Comparison of ENCODE assay signal across 23 cellular contexts in genomic region chr1:22321917-22322316, GRCh38.
"Had no signal": no experiment of that assay in that cellular context is flagged by ENCODE, and none has a peak within 500 bp of the region (broad histone marks: within the 10 kb centered on the region; RNA-seq: fewer than 3 reads in every experiment).

No MANE protein-coding gene starts in this region.

- H3K4me1 ChIP-seq: foreskin keratinocyte, stomach, thyroid gland had no signal

- H3K4me1 Mint-ChIP-seq: central memory CD8-positive, alpha-beta T cell; stimulated activated memory B cell treated with anti-CD40 and anti-IgM and Interleukin-4, amounts not matched to agents 10 μg/mL and 1 μg/mL and 100 μg/mL, for 72 hours had no signal

- DNase-seq: activated CD8-positive, alpha-beta T cell treated with anti-CD3 and anti-CD28 coated beads, Interleukin-2, amount 10 ng/mL, durations not matched to agents 7 days and 5 days; activated effector memory CD4-positive, alpha-beta T cell treated with Interleukin-2 at 50 U/mL for 16 hours; activated naive CD4-positive, alpha-beta T cell treated with Interleukin-2 at 50 U/mL for 16 hours; anterior cingulate cortex; dermis blood vessel endothelial cell; effector CD4-positive, alpha-beta T cell; foreskin keratinocyte; stimulated activated CD4-positive, alpha-beta T cell treated with anti-CD3 and anti-CD28 coated beads, Interleukin-1b, Interleukin-23, amount 100 ng/mL, for 48 hours; stimulated activated CD4-positive, alpha-beta T cell treated with anti-CD3 and anti-CD28 coated beads, Interleukin-4, amount 100 ng/mL, for 4 hours; stimulated activated CD8-positive, alpha-beta memory T cell treated with anti-CD3 and anti-CD28 coated beads, Interleukin-4, amount 100 ng/mL, for 48 hours; stomach; T-helper 17 cell; T1000; thyroid gland had no signal

- FAIRE-seq: bronchial epithelial cell, urothelium cell line had no signal

- H3K27ac Mint-ChIP-seq: activated CD8-positive, alpha-beta T cell treated with anti-CD3 and anti-CD28 coated beads, Interleukin-2, amount 10 ng/mL, durations not matched to agents 7 days and 5 days; activated naive CD8-positive, alpha-beta T cell; progenitor cell of endocrine pancreas; stimulated activated memory B cell treated with anti-CD40 and anti-IgM and Interleukin-4, amounts not matched to agents 10 μg/mL and 1 μg/mL and 100 μg/mL, for 72 hours; T-helper 17 cell had no signal

- H3K36me3 ChIP-seq: esophagus muscularis mucosa, stomach, thyroid gland had no signal

- H3K27me3 ChIP-seq: foreskin keratinocyte, thyroid gland had no signal

- ATAC-seq: activated CD8-positive, alpha-beta T cell treated with anti-CD3 and anti-CD28 coated beads, Interleukin-2, amount 10 ng/mL, durations not matched to agents 7 days and 5 days; foreskin keratinocyte; stimulated activated memory B cell treated with anti-CD40 and anti-IgM and Interleukin-4, amounts not matched to agents 10 μg/mL and 1 μg/mL and 100 μg/mL, for 72 hours; T-helper 17 cell had no signal

- H3K9me3 ChIP-seq: stomach, thyroid gland had no signal

- H3K9me3 Mint-ChIP-seq: central memory CD8-positive, alpha-beta T cell; nephron; stimulated activated memory B cell treated with anti-CD40 and anti-IgM and Interleukin-4, amounts not matched to agents 10 μg/mL and 1 μg/mL and 100 μg/mL, for 72 hours had no signal

- H3K27ac ChIP-seq: esophagus muscularis mucosa, foreskin keratinocyte, stomach, thyroid gland had no signal

- H3K4me3 ChIP-seq: esophagus muscularis mucosa, smooth muscle cell, stomach, thyroid gland had no signal

- H3K4me2 ChIP-seq: smooth muscle cell had no signal

- H3K36me3 Mint-ChIP-seq: activated naive CD8-positive, alpha-beta T cell; stimulated activated memory B cell treated with anti-CD40 and anti-IgM and Interleukin-4, amounts not matched to agents 10 μg/mL and 1 μg/mL and 100 μg/mL, for 72 hours had no signal

- H3K27me3 Mint-ChIP-seq: activated naive CD8-positive, alpha-beta T cell had no signal

- H3K4me3 Mint-ChIP-seq: activated CD8-positive, alpha-beta T cell treated with anti-CD3 and anti-CD28 coated beads, Interleukin-2, amount 10 ng/mL, durations not matched to agents 7 days and 5 days; activated naive CD8-positive, alpha-beta T cell; central memory CD8-positive, alpha-beta T cell; stimulated activated memory B cell treated with anti-CD40 and anti-IgM and Interleukin-4, amounts not matched to agents 10 μg/mL and 1 μg/mL and 100 μg/mL, for 72 hours; T-helper 17 cell had no signal
